In genomic region chr10:3528271-3528670, GRCh38 we compare ENCODE assay signal across 23 cellular contexts.
A peak's percentile ranks its signal among the peaks of the same experiment; 100 is the strongest.
DNase-seq lines count a peak whose midpoint lies in the region; ATAC-seq and TF ChIP-seq lines count a peak whose summit lies in the region.
"Had no signal": no experiment of that assay in that cellular context is flagged by ENCODE, and none has a peak within 500 bp of the region (broad histone marks: within the 10 kb centered on the region; RNA-seq: fewer than 3 reads in every experiment).

No MANE protein-coding gene starts in this region.

- ATAC-seq in GM19328 (IDR thresholded peaks at IDR 0.05; ENCODE audit: unreplicated experiment), result no peak
- no peak for ATAC-seq in GM21381 (IDR thresholded peaks at IDR 0.05; ENCODE audit: unreplicated experiment)
- no peak for ATAC-seq in HG03521 (IDR thresholded peaks at IDR 0.05; ENCODE audit: unreplicated experiment)
- ATAC-seq: activated T-helper 17 cell treated with anti-CD3 and anti-CD28 coated beads, Interleukin-2, amount 50 U/mL, for 72 hours; K562 had no signal

- WGBS in sigmoid colon, 2 donors, result 91 to 93% methylated on average over 3 of the region's 3 CpGs

- no peak for TF ChIP-seq CTCF in AG10803 (conservative IDR thresholded peaks at IDR 0.05; ENCODE audit: low read length)
- TF ChIP-seq CTCF in ascending aorta (IDR thresholded peaks at IDR 0.05), result no peak
- TF ChIP-seq CTCF in sigmoid colon (IDR thresholded peaks at IDR 0.05), result no peak

- H3K27me3 ChIP-seq in ascending aorta, result no peaks in the 10 kb centered on the region
- H3K27me3 ChIP-seq in sigmoid colon, result no peaks in the 10 kb centered on the region
- H3K27me3 ChIP-seq: body of pancreas, MG63 had no signal

- peaks cover 0 to 10% of the 10 kb centered on the region in 2 donors for H3K9me3 ChIP-seq in ascending aorta
- no peaks in the 10 kb centered on the region for H3K9me3 ChIP-seq in sigmoid colon
- H3K9me3 ChIP-seq: body of pancreas, MG63 had no signal

- H3K4me3 ChIP-seq in AG10803 (ENCODE audit: low read length), result no peak overlapping the region
- H3K4me3 ChIP-seq in ascending aorta, result no peak overlapping the region
- no peak overlapping the region for H3K4me3 ChIP-seq in sigmoid colon
- H3K4me3 ChIP-seq: body of pancreas, K562, MG63 had no signal

- TF ChIP-seq POLR2A in sigmoid colon (IDR thresholded peaks at IDR 0.05), result no peak

- peaks cover 0 to 21% of the 10 kb centered on the region in 2 donors for H3K4me1 ChIP-seq in ascending aorta
- H3K4me1 ChIP-seq in sigmoid colon, result peaks cover 0 to 38% (median 21%) of the 10 kb centered on the region in 4 donors

- H3K27ac ChIP-seq in ascending aorta, result peak overlapping the region; percentile 38 to 63
- H3K27ac ChIP-seq in sigmoid colon, result peak overlapping the region; percentile 67 to 82 (median 75)

- intact Hi-C loops in ascending aorta (cut with DNase I) (loop anchor here (5.0 kb wide), 4 partner anchors 36 to 94 kb away; no protein-coding TSS in a partner anchor), sigmoid colon (cut with DNase I) (loop anchor here (10.0 kb wide), 2 partner anchors 217 to 233 kb away; no protein-coding TSS in a partner anchor)

- DNase-seq in AG10803 (ENCODE audit: low read depth) (peak; percentile 49), ascending aorta (ENCODE audit: low spot score in 2 of 2) (no peak), fibroblast of peridontal ligament (ENCODE audit: extremely low read depth) (peak; percentile 65), sigmoid colon (no peak), activated gamma-delta T cell treated with Interleukin-2 at 50 U/mL for 16 hours (no peak)
- DNase-seq: activated B cell treated with CpG ODN at 0.5 μM for 24 hours; activated CD4-positive, alpha-beta T cell treated with anti-CD3 and anti-CD28 coated beads, Interleukin-2, amount 50 U/mL, for 4 hours; activated CD8-positive, alpha-beta memory T cell treated with anti-CD3 and anti-CD28 coated beads, Interleukin-2, amount 50 U/mL, for 4 hours; activated naive CD8-positive, alpha-beta T cell treated with anti-CD3 and anti-CD28 coated beads for 36 hours; body of pancreas; CD4-positive, CD25-positive, alpha-beta regulatory T cell; mesendoderm; MG63; naive B cell; NCI-H1436; NCI-H526; nucleus accumbens; T-helper 9 cell had no signal

- no peak for TF ChIP-seq EP300 in sigmoid colon (IDR thresholded peaks at IDR 0.05)

- H3K36me3 ChIP-seq in ascending aorta (no peaks in the 10 kb centered on the region), sigmoid colon (no peaks in the 10 kb centered on the region)
- H3K36me3 ChIP-seq: MG63 had no signal

Comparison
In these comparisons a context has a peak if more than half of its experiments do, and no peak if none do; other contexts are left out.
1. DNase-seq: peak in AG10803 (single experiment) and fibroblast of peridontal ligament (single experiment); none in ascending aorta (0 of 2), sigmoid colon (single experiment) and activated gamma-delta T cell treated with Interleukin-2 at 50 U/mL for 16 hours (single experiment).